18 cellular contexts compared by ENCODE assay signal in the genomic region with DNA sequence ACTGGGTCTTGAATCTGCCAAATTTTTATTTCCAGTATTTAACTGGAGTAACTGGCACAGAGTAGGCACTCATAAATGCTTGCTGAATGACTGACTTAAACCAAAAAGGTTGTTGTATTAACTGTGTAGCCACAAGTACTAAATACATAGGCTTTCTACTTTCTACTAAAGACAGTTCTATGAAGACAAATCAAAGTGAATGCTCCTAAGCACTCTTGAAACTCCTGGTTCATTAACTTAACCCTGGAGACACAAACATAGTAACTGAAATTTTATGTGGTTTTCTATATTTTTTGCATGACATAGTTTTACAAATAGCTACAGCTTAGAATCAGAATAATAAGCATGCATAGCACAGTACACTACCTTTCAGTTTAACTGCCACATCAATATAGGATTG.
DNase-seq lines count a peak whose midpoint lies in the region; ATAC-seq and TF ChIP-seq lines count a peak whose summit lies in the region.
"Had no signal": no experiment of that assay in that cellular context is flagged by ENCODE, and none has a peak within 500 bp of the region (broad histone marks: within the 10 kb centered on the region; RNA-seq: fewer than 3 reads in every experiment).

No MANE protein-coding gene starts in this region.

- no peak overlapping the region for H2AFZ ChIP-seq in KMS-11 (ENCODE audit: low read depth)
- H2AFZ ChIP-seq in Karpas-422 (ENCODE audit: low read length) = no peak overlapping the region

- no peak overlapping the region for H3K27ac Mint-ChIP-seq in CD8-positive, alpha-beta T cell
- H3K27ac Mint-ChIP-seq: CD14-positive monocyte; CD4-positive, alpha-beta memory T cell; HFFc6 had no signal

- peaks cover 8% of the 10 kb centered on the region for H3K9me3 Mint-ChIP-seq in CD8-positive, alpha-beta T cell

- H3K4me1 Mint-ChIP-seq in CD8-positive, alpha-beta T cell (ENCODE audit: low read depth) = peaks cover 5% of the 10 kb centered on the region

- H3K4me1 ChIP-seq in BLaER1 (peaks cover 9% of the 10 kb centered on the region; the same call in 1 of the 2 replicates), KMS-11 (ENCODE audit: low read depth, poor library complexity, severe bottlenecking) (peaks cover 16% of the 10 kb centered on the region), Karpas-422 (ENCODE audit: low read length) (peaks cover under 1% of the 10 kb centered on the region; the same call in 1 of the 2 replicates)
- H3K4me1 ChIP-seq in CD8-positive, alpha-beta T cell (ENCODE audit: insufficient read depth, low read length) = no peaks in the 10 kb centered on the region
- H3K4me1 ChIP-seq: A549 had no signal

- H3K9ac ChIP-seq in BLaER1 = no peak overlapping the region
- H3K9ac ChIP-seq in KMS-11 = no peak overlapping the region
- no peak overlapping the region for H3K9ac ChIP-seq in Karpas-422 (ENCODE audit: low read length)

- no peak overlapping the region for H3K4me3 ChIP-seq in BLaER1
- no peak overlapping the region for H3K4me3 ChIP-seq in KMS-11 (IDR thresholded peaks at IDR 0.05; ENCODE audit: insufficient read depth, low read depth, low read length)
- no peak overlapping the region for H3K4me3 ChIP-seq in CD8-positive, alpha-beta T cell (ENCODE audit: low read depth, low read length)
- H3K4me3 ChIP-seq in Karpas-422 (ENCODE audit: low read length) = no peak overlapping the region
- H3K4me3 ChIP-seq: A549 had no signal

- no peak overlapping the region for H3K4me3 Mint-ChIP-seq in CD8-positive, alpha-beta T cell
- H3K4me3 Mint-ChIP-seq: CD14-positive monocyte; CD4-positive, alpha-beta memory T cell; HFFc6 had no signal

- H3K36me3 ChIP-seq in BLaER1 (peaks cover 26% of the 10 kb centered on the region; the same call in 1 of the 2 replicates), KMS-11 (ENCODE audit: insufficient read depth) (no peaks in the 10 kb centered on the region), Karpas-422 (ENCODE audit: insufficient read depth, low read length) (0 out of 2 replicates have a peak, but pooled peaks cover 7% of the 10 kb centered on the region)
- H3K36me3 ChIP-seq in CD8-positive, alpha-beta T cell (ENCODE audit: insufficient read depth, low read length) = no peaks in the 10 kb centered on the region

- no peaks in the 10 kb centered on the region for H3K27me3 ChIP-seq in BLaER1
- H3K27me3 ChIP-seq in KMS-11 (ENCODE audit: insufficient read depth, low read depth) = no peaks in the 10 kb centered on the region
- H3K27me3 ChIP-seq in CD8-positive, alpha-beta T cell (ENCODE audit: insufficient read depth, low read length) = no peaks in the 10 kb centered on the region
- no peaks in the 10 kb centered on the region for H3K27me3 ChIP-seq in Karpas-422 (ENCODE audit: low read length)

- H3K27ac ChIP-seq in BLaER1 (no peak overlapping the region), KMS-11 (no peak overlapping the region), Karpas-422 (ENCODE audit: low read length) (no peak overlapping the region)
- no peak overlapping the region for H3K27ac ChIP-seq in CD8-positive, alpha-beta T cell (ENCODE audit: low read depth, low read length)
- H3K27ac ChIP-seq: 22Rv1, A549, HL-60 had no signal

- no peaks in the 10 kb centered on the region for H3K27me3 Mint-ChIP-seq in CD8-positive, alpha-beta T cell (ENCODE audit: low read depth)
- H3K27me3 Mint-ChIP-seq: CD4-positive, alpha-beta memory T cell had no signal

- DNase-seq in HEK293T (ENCODE audit: extremely low spot score) (no peak), pons (ENCODE audit: low spot score) (no peak), Karpas-422 (no peak)
- DNase-seq in CD8-positive, alpha-beta T cell = no peak
- DNase-seq: AML-193; Calu3; CD4-positive, alpha-beta memory T cell; GF-D8; HCEC 1CT; HFFc6 had no signal

- peaks cover 60% of the 10 kb centered on the region for H3K36me3 Mint-ChIP-seq in CD8-positive, alpha-beta T cell

- intact Hi-C loops in CD8-positive, alpha-beta T cell (cut with DNase I, micrococcal nuclease) = no loop called here

- H3K9me2 ChIP-seq in Karpas-422 (replicated peaks; ENCODE audit: insufficient read depth, low read length) = no peaks in the 10 kb centered on the region

- POLR2A ChIA-PET in HEK293T (lab: Yijun Ruan, JAX) = no interaction called here
- POLR2A ChIA-PET in CD8-positive, alpha-beta T cell (lab: Charles Lee) = no interaction called here

- CTCF ChIA-PET in HEK293T (lab: Yijun Ruan, JAX) = no interaction called here
- CTCF ChIA-PET in CD8-positive, alpha-beta T cell (lab: Charles Lee) = no interaction called here

- peak; percentile 56 for ATAC-seq in GM18498 (IDR thresholded peaks at IDR 0.05; ENCODE audit: unreplicated experiment)
- peak; percentile 62 for ATAC-seq in HG02852 (IDR thresholded peaks at IDR 0.05; ENCODE audit: unreplicated experiment)
- no peak for ATAC-seq in CD8-positive, alpha-beta T cell
- ATAC-seq: A549 had no signal

- H4K20me1 ChIP-seq in BLaER1 (no peaks in the 10 kb centered on the region), KMS-11 (ENCODE audit: insufficient read depth) (no peaks in the 10 kb centered on the region), Karpas-422 (ENCODE audit: insufficient read depth, low read depth, low read length) (no peaks in the 10 kb centered on the region)

- TF ChIP-seq CTCF in KMS-11 (conservative IDR thresholded peaks at IDR 0.05; ENCODE audit: low read depth, low read length) = no peak
- no peak for TF ChIP-seq CTCF in CD8-positive, alpha-beta T cell (IDR thresholded peaks at IDR 0.05)

- 0 out of 2 replicates have a peak overlapping the region, but pooled peaks have one; percentile 1 for H3K4me2 ChIP-seq in BLaER1
- peak overlapping the region; percentile 22; the same call in 1 of the 2 replicates for H3K4me2 ChIP-seq in KMS-11
- H3K4me2 ChIP-seq in Karpas-422 (ENCODE audit: low read depth, low read length, poor library complexity, severe bottlenecking) = no peak overlapping the region
- H3K4me2 ChIP-seq: A549 had no signal

- H3K79me2 ChIP-seq in KMS-11 (ENCODE audit: insufficient read depth, low read depth) = no peaks in the 10 kb centered on the region
- H3K79me2 ChIP-seq in Karpas-422 (ENCODE audit: low read length) = no peaks in the 10 kb centered on the region

- H3K9me3 ChIP-seq in BLaER1 (peaks cover 9% of the 10 kb centered on the region), Karpas-422 (ENCODE audit: low read length) (no peaks in the 10 kb centered on the region)
- no peaks in the 10 kb centered on the region for H3K9me3 ChIP-seq in CD8-positive, alpha-beta T cell (ENCODE audit: low read length)
- H3K9me3 ChIP-seq: A549 had no signal

TF ChIP-seq in HEK293T, 16 proteins besides CTCF, POLR2A, EP300 and RAD21:
- no peak for TF ChIP-seq L3MBTL2 (conservative IDR thresholded peaks at IDR 0.05)
- TF ChIP-seq ARNT (IDR thresholded peaks at IDR 0.05) = no peak
- no peak for TF ChIP-seq BHLHE40 (IDR thresholded peaks at IDR 0.05; ENCODE audit: borderline replicate concordance)
- no peak for TF ChIP-seq TARDBP (IDR thresholded peaks at IDR 0.05)
- TF ChIP-seq NFRKB (IDR thresholded peaks at IDR 0.05) = no peak
- TF ChIP-seq FOXM1 (IDR thresholded peaks at IDR 0.05; ENCODE audit: borderline replicate concordance) = no peak
- TF ChIP-seq HDGF (IDR thresholded peaks at IDR 0.05; ENCODE audit: borderline replicate concordance) = no peak
- TF ChIP-seq, protein P1, sequence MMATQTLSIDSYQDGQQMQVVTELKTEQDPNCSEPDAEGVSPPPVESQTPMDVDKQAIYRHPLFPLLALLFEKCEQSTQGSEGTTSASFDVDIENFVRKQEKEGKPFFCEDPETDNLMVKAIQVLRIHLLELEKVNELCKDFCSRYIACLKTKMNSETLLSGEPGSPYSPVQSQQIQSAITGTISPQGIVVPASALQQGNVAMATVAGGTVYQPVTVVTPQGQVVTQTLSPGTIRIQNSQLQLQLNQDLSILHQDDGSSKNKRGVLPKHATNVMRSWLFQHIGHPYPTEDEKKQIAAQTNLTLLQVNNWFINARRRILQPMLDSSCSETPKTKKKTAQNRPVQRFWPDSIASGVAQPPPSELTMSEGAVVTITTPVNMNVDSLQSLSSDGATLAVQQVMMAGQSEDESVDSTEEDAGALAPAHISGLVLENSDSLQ (IDR thresholded peaks at IDR 0.05) = no peak
- TF ChIP-seq ZNF384 (IDR thresholded peaks at IDR 0.05) = no peak
- TF ChIP-seq LEF1 (IDR thresholded peaks at IDR 0.05; ENCODE audit: borderline replicate concordance) = no peak
- TF ChIP-seq ELF4 (IDR thresholded peaks at IDR 0.05) = no peak
- no peak for TF ChIP-seq SP1 (IDR thresholded peaks at IDR 0.05)
- TF ChIP-seq FOXK2 (IDR thresholded peaks at IDR 0.05) = no peak
- TF ChIP-seq SUZ12 (IDR thresholded peaks at IDR 0.05) = no peak
- no peak for TF ChIP-seq FOXA1 (IDR thresholded peaks at IDR 0.05)
- TF ChIP-seq CTBP1 (IDR thresholded peaks at IDR 0.05; ENCODE audit: borderline replicate concordance) = no peak
